In the genomic region with DNA sequence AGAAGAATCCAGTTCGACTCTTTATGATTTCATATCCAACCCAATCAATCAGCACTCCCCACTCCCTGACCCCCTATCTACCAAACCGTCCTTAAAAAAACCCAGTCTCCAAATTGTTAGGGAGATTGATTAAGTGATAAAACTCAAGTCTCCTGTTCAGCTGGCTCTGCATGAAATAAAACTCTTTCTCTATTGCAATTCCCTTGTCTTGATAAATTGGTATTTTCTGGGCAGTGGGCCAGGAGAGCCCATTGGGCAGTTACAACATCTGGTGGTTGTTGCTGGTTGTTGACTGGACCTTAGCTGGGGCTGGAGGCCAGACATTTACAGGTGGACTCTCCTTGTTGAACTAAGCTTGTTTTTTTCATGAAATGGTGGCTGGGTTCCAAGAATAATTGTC, we compare ENCODE assay signal across 29 cellular contexts.
"Had no signal": no experiment of that assay in that cellular context is flagged by ENCODE, and none has a peak within 500 bp of the region (broad histone marks: within the 10 kb centered on the region; RNA-seq: fewer than 3 reads in every experiment).

No MANE protein-coding gene starts in this region.

- H3K27ac ChIP-seq: ascending aorta, body of pancreas, KMS-11, Peyer's patch, RWPE1, VCaP had no signal

- H3K36me3 ChIP-seq: ascending aorta, MG63, Peyer's patch had no signal

- H3K4me3 ChIP-seq: ascending aorta, body of pancreas, MG63, Peyer's patch had no signal

- H3K4me3 Mint-ChIP-seq: activated CD4-positive, alpha-beta memory T cell treated with anti-CD3 and anti-CD28 coated beads for 36 hours; activated CD4-positive, alpha-beta T cell treated with anti-CD3 and anti-CD28 coated beads, Interleukin-2, amount 10 ng/mL, durations not matched to agents 7 days and 5 days; activated naive CD8-positive, alpha-beta T cell treated with anti-CD3 and anti-CD28 coated beads, Interleukin-2, amount 50 U/mL, for 24 hours; activated T-cell treated with anti-CD3 and anti-CD28 coated beads, Interleukin-2, amount 50 U/mL, for 4 hours; central memory CD8-positive, alpha-beta T cell; T-helper 17 cell had no signal

- H3K9me3 ChIP-seq: MG63 had no signal

- H3K27ac Mint-ChIP-seq: activated CD4-positive, alpha-beta memory T cell treated with anti-CD3 and anti-CD28 coated beads for 36 hours; activated CD4-positive, alpha-beta T cell treated with anti-CD3 and anti-CD28 coated beads, Interleukin-2, amount 10 ng/mL, durations not matched to agents 7 days and 5 days; activated naive CD4-positive, alpha-beta T cell treated with anti-CD3 and anti-CD28 coated beads, Interleukin-2, amount 50 U/mL, for 72 hours; activated naive CD8-positive, alpha-beta T cell treated with anti-CD3 and anti-CD28 coated beads, Interleukin-2, amount 50 U/mL, for 24 hours; T-helper 17 cell had no signal

- H3K27me3 ChIP-seq: ascending aorta, body of pancreas, MG63, Peyer's patch had no signal

- H3K4me1 ChIP-seq: ascending aorta, body of pancreas, Peyer's patch had no signal

- H3K9ac ChIP-seq: KMS-11 had no signal

- H3K4me1 Mint-ChIP-seq: activated CD4-positive, alpha-beta T cell treated with anti-CD3 and anti-CD28 coated beads, Interleukin-2, amount 10 ng/mL, durations not matched to agents 7 days and 5 days; activated naive CD8-positive, alpha-beta T cell treated with anti-CD3 and anti-CD28 coated beads, Interleukin-2, amount 50 U/mL, for 24 hours; central memory CD8-positive, alpha-beta T cell; T-helper 17 cell had no signal

- DNase-seq: activated CD4-positive, alpha-beta memory T cell treated with anti-CD3 and anti-CD28 coated beads for 36 hours; activated CD4-positive, alpha-beta T cell treated with anti-CD3 and anti-CD28 coated beads, Interleukin-2, amount 10 ng/mL, durations not matched to agents 7 days and 5 days; activated CD4-positive, CD25-positive, alpha-beta regulatory T cell; activated CD8-positive, alpha-beta memory T cell treated with anti-CD3 and anti-CD28 coated beads for 24 hours; activated effector memory CD4-positive, alpha-beta T cell treated with anti-CD3 and anti-CD28 coated beads, Interleukin-2, amount 50 U/mL, for 16 hours; activated naive CD4-positive, alpha-beta T cell treated with Interleukin-2 at 50 U/mL for 16 hours; activated naive CD8-positive, alpha-beta T cell treated with anti-CD3 and anti-CD28 coated beads, Interleukin-2, amount 50 U/mL, for 24 hours; activated T-cell treated with anti-CD3 and anti-CD28 coated beads, Interleukin-2, amount 50 U/mL, for 4 hours; amniotic stem cell; body of pancreas; cortex of kidney; MG63; MV-4-11; NCI-H1417 treated with DMSO at 0.1 percent for 48 hours; NCI-H1694; NCI-H2029; NCI-H446; NCI-H524; NCI-H82; Peyer's patch; Right ventricle myocardium superior; T-helper 17 cell; T-helper 9 cell had no signal

- H3K36me3 Mint-ChIP-seq: activated CD4-positive, alpha-beta memory T cell treated with anti-CD3 and anti-CD28 coated beads for 36 hours had no signal

- H3K27me3 Mint-ChIP-seq: activated CD4-positive, alpha-beta memory T cell treated with anti-CD3 and anti-CD28 coated beads for 36 hours; activated CD4-positive, alpha-beta T cell treated with anti-CD3 and anti-CD28 coated beads, Interleukin-2, amount 10 ng/mL, durations not matched to agents 7 days and 5 days; activated naive CD8-positive, alpha-beta T cell treated with anti-CD3 and anti-CD28 coated beads, Interleukin-2, amount 50 U/mL, for 24 hours; central memory CD8-positive, alpha-beta T cell; T-helper 17 cell had no signal
